In the genomic region with DNA sequence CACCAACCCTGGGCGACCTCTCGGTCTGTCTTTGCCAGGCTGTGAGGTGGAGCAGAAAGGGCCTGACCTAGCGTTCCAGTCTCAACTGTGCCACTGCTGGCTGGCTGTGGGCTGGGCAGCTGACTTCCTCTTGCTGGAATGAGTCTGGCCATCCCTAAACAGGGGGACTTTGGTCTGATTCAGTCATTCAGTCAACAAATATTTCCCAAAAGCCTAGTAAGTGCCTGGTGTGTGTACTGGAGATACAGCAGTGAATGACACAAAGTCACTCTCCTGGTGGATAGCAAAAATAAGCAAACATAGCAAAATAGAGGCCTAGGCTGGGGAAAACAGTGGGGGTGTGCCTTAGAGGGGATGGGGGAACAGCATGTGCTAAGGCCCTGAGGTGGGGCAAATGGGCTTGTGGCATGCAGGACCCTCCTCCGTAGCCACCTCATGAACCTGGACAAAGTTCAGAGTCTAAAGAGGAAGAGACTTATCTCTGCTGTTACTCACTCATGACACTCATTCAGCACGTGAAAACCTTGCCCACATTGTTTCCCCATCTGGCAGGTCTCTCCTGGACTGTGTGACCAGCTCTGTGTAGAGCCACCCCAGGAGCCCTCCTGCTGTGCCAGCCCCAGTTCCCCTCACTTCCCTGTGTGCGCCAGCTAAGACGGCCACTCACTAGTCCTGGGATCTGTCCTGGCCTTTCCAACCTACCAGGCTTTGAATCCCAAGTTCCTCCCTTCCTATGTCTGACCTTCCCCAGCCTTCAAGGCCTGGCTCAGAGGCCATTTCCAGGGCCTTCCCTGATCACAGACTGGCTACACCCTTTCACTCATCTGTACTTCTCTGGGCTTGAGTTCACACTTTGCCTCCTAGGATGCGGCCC, we compare ENCODE assay signal across 1 cellular context.
TF ChIP-seq lines count a peak whose summit lies in the region.

No MANE protein-coding gene starts in this region.

TF ChIP-seq in K562, 482 proteins besides CTCF, POLR2A, EP300 and RAD21:
- TF ChIP-seq, protein P1, sequence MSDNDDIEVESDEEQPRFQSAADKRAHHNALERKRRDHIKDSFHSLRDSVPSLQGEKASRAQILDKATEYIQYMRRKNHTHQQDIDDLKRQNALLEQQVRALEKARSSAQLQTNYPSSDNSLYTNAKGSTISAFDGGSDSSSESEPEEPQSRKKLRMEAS (CRISPR knock-in tag; IDR thresholded peaks at IDR 0.05): 0 out of 2 replicates have a peak, but pooled peaks have one; percentile 7
- TF ChIP-seq, protein P2, sequence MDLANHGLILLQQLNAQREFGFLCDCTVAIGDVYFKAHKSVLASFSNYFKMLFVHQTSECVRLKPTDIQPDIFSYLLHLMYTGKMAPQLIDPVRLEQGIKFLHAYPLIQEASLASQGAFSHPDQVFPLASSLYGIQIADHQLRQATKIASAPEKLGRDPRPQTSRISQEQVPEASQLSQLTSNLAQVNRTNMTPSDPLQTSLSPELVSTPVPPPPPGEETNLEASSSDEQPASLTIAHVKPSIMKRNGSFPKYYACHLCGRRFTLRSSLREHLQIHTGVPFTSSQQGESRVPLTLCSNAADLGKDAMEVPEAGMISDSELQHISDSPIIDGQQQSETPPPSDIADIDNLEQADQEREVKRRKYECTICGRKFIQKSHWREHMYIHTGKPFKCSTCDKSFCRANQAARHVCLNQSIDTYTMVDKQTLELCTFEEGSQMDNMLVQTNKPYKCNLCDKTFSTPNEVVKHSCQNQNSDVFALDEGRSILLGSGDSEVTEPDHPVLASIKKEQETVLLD (IDR thresholded peaks at IDR 0.05): no peak
- TF ChIP-seq, protein P3, sequence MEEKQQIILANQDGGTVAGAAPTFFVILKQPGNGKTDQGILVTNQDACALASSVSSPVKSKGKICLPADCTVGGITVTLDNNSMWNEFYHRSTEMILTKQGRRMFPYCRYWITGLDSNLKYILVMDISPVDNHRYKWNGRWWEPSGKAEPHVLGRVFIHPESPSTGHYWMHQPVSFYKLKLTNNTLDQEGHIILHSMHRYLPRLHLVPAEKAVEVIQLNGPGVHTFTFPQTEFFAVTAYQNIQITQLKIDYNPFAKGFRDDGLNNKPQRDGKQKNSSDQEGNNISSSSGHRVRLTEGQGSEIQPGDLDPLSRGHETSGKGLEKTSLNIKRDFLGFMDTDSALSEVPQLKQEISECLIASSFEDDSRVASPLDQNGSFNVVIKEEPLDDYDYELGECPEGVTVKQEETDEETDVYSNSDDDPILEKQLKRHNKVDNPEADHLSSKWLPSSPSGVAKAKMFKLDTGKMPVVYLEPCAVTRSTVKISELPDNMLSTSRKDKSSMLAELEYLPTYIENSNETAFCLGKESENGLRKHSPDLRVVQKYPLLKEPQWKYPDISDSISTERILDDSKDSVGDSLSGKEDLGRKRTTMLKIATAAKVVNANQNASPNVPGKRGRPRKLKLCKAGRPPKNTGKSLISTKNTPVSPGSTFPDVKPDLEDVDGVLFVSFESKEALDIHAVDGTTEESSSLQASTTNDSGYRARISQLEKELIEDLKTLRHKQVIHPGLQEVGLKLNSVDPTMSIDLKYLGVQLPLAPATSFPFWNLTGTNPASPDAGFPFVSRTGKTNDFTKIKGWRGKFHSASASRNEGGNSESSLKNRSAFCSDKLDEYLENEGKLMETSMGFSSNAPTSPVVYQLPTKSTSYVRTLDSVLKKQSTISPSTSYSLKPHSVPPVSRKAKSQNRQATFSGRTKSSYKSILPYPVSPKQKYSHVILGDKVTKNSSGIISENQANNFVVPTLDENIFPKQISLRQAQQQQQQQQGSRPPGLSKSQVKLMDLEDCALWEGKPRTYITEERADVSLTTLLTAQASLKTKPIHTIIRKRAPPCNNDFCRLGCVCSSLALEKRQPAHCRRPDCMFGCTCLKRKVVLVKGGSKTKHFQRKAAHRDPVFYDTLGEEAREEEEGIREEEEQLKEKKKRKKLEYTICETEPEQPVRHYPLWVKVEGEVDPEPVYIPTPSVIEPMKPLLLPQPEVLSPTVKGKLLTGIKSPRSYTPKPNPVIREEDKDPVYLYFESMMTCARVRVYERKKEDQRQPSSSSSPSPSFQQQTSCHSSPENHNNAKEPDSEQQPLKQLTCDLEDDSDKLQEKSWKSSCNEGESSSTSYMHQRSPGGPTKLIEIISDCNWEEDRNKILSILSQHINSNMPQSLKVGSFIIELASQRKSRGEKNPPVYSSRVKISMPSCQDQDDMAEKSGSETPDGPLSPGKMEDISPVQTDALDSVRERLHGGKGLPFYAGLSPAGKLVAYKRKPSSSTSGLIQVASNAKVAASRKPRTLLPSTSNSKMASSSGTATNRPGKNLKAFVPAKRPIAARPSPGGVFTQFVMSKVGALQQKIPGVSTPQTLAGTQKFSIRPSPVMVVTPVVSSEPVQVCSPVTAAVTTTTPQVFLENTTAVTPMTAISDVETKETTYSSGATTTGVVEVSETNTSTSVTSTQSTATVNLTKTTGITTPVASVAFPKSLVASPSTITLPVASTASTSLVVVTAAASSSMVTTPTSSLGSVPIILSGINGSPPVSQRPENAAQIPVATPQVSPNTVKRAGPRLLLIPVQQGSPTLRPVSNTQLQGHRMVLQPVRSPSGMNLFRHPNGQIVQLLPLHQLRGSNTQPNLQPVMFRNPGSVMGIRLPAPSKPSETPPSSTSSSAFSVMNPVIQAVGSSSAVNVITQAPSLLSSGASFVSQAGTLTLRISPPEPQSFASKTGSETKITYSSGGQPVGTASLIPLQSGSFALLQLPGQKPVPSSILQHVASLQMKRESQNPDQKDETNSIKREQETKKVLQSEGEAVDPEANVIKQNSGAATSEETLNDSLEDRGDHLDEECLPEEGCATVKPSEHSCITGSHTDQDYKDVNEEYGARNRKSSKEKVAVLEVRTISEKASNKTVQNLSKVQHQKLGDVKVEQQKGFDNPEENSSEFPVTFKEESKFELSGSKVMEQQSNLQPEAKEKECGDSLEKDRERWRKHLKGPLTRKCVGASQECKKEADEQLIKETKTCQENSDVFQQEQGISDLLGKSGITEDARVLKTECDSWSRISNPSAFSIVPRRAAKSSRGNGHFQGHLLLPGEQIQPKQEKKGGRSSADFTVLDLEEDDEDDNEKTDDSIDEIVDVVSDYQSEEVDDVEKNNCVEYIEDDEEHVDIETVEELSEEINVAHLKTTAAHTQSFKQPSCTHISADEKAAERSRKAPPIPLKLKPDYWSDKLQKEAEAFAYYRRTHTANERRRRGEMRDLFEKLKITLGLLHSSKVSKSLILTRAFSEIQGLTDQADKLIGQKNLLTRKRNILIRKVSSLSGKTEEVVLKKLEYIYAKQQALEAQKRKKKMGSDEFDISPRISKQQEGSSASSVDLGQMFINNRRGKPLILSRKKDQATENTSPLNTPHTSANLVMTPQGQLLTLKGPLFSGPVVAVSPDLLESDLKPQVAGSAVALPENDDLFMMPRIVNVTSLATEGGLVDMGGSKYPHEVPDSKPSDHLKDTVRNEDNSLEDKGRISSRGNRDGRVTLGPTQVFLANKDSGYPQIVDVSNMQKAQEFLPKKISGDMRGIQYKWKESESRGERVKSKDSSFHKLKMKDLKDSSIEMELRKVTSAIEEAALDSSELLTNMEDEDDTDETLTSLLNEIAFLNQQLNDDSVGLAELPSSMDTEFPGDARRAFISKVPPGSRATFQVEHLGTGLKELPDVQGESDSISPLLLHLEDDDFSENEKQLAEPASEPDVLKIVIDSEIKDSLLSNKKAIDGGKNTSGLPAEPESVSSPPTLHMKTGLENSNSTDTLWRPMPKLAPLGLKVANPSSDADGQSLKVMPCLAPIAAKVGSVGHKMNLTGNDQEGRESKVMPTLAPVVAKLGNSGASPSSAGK (IDR thresholded peaks at IDR 0.05): no peak
- TF ChIP-seq BHLHE40 (IDR thresholded peaks at IDR 0.05; ENCODE audit: low read length) (peak; percentile 77), SMAD4 (CRISPR knock-in tag; conservative IDR thresholded peaks at IDR 0.05) (no peak), PHF20 (IDR thresholded peaks at IDR 0.05; ENCODE audit: partially characterized antibody) (no peak), EZH2 (IDR thresholded peaks at IDR 0.05; ENCODE audit: borderline replicate concordance, low read depth, low read length) (no peak), THRAP3 (IDR thresholded peaks at IDR 0.05; ENCODE audit: borderline replicate concordance) (no peak), FOSL1 (tag; conservative IDR thresholded peaks at IDR 0.05) (peak; percentile 56; the same call in 1 of the 2 replicates), SPI1 (IDR thresholded peaks at IDR 0.05; ENCODE audit: borderline replicate concordance, low read depth, low read length) (0 out of 2 replicates have a peak, but pooled peaks have one; percentile 12), ZNF445 (CRISPR knock-in tag; IDR thresholded peaks at IDR 0.05; ENCODE audit: low read depth) (no peak)
TF ChIP-seq in K562: peak in this region for 4.
